In the genomic region with DNA sequence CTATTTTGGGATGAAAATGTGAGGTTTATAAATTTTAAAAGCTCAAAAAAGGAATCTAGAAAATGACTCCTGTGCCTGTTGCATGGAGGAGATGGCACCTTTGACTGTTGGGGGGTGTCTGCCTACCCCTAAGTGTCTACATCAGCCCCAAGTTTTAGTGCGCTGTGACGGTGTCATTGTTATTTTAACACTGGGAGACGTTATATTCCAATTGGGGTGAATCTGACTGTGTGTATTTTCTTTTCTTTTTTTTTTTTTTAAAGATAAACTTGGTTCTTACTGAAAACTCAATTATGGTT, we compare ENCODE assay signal across 9 cellular contexts. TPM values are rescaled to one million over a fixed set of nuclear protein-coding genes. Genes with fewer than 3 reads are reported as not detected.
DNase-seq lines count a peak whose midpoint lies in the region; ATAC-seq and TF ChIP-seq lines count a peak whose summit lies in the region.
"Had no signal": no experiment of that assay in that cellular context is flagged by ENCODE, and none has a peak within 500 bp of the region (broad histone marks: within the 10 kb centered on the region; RNA-seq: fewer than 3 reads in every experiment).

No MANE protein-coding gene starts in this region.

- intact Hi-C loops in left ventricle myocardium inferior (cut with micrococcal nuclease): no loop called here
- intact Hi-C loops in Right ventricle myocardium inferior (cut with DNase I): no loop called here
- intact Hi-C loops in left lung (cut with DNase I): no loop called here
- intact Hi-C loops in transverse colon (cut with DNase I; ENCODE audit: low total_unique reads): no loop called here

- 56 to 74% methylated on average over 3 of the region's 3 CpGs for WGBS in transverse colon (ENCODE audit: low coverage in 1 of 2), 2 donors

- H3K36me3 ChIP-seq in left ventricle myocardium inferior (no peaks in the 10 kb centered on the region), left lung (no peaks in the 10 kb centered on the region), transverse colon (no peaks in the 10 kb centered on the region)

- H3K27me3 Mint-ChIP-seq in activated naive CD4-positive, alpha-beta T cell treated with anti-CD3 and anti-CD28 coated beads, Interleukin-2, amount 50 U/mL, for 24 hours: no peaks in the 10 kb centered on the region

- peaks cover 62% of the 10 kb centered on the region for H3K4me1 Mint-ChIP-seq in activated naive CD4-positive, alpha-beta T cell treated with anti-CD3 and anti-CD28 coated beads, Interleukin-2, amount 50 U/mL, for 24 hours

- H3K27me3 ChIP-seq in left ventricle myocardium inferior (ENCODE audit: low read depth) (no peaks in the 10 kb centered on the region), left lung (no peaks in the 10 kb centered on the region), transverse colon (no peaks in the 10 kb centered on the region)

- H3K9me3 ChIP-seq in left ventricle myocardium inferior (replicated peaks) (no peaks in the 10 kb centered on the region), left lung (no peaks in the 10 kb centered on the region), transverse colon (no peaks in the 10 kb centered on the region)

- no peak for TF ChIP-seq EP300 in transverse colon (IDR thresholded peaks at IDR 0.05; ENCODE audit: low read depth)

- no peak for TF ChIP-seq POLR2A in transverse colon (IDR thresholded peaks at IDR 0.05)

- peak overlapping the region; percentile 94 for H3K4me3 Mint-ChIP-seq in activated naive CD4-positive, alpha-beta T cell treated with anti-CD3 and anti-CD28 coated beads, Interleukin-2, amount 50 U/mL, for 24 hours

- no peak for TF ChIP-seq CTCF in left ventricle myocardium inferior (IDR thresholded peaks at IDR 0.05; ENCODE audit: borderline replicate concordance)
- TF ChIP-seq CTCF in left lung (IDR thresholded peaks at IDR 0.05): no peak
- no peak for TF ChIP-seq CTCF in transverse colon (IDR thresholded peaks at IDR 0.05)

- in situ Hi-C loops in transverse colon (cut with MboI; ENCODE audit: low pct_ligation_motif_present in 1 of 4, low pct_unique_long_range_greater_than_20kb in 1 of 4, low sequenced_read_pairs in 3 of 4): no loop called here

- no peaks in the 10 kb centered on the region for H3K9me3 Mint-ChIP-seq in activated naive CD4-positive, alpha-beta T cell treated with anti-CD3 and anti-CD28 coated beads, Interleukin-2, amount 50 U/mL, for 24 hours

- ATAC-seq in Right ventricle myocardium inferior (no peak), left lung (no peak), GM21576 (IDR thresholded peaks at IDR 0.05; ENCODE audit: unreplicated experiment) (no peak)

- H3K4me1 ChIP-seq in left ventricle myocardium inferior: peaks cover 38% of the 10 kb centered on the region
- peaks cover 0 to 67% of the 10 kb centered on the region in 2 donors for H3K4me1 ChIP-seq in left lung
- H3K4me1 ChIP-seq in transverse colon: peaks cover 0 to 9% (median 0%) of the 10 kb centered on the region in 4 donors

- peak overlapping the region; percentile 98 for H3K27ac Mint-ChIP-seq in activated naive CD4-positive, alpha-beta T cell treated with anti-CD3 and anti-CD28 coated beads, Interleukin-2, amount 50 U/mL, for 24 hours

- peaks cover 21% of the 10 kb centered on the region for H3K36me3 Mint-ChIP-seq in activated naive CD4-positive, alpha-beta T cell treated with anti-CD3 and anti-CD28 coated beads, Interleukin-2, amount 50 U/mL, for 24 hours

- H3K27ac ChIP-seq in left ventricle myocardium inferior (replicated peaks) (peak overlapping the region; percentile 90), left lung (peak overlapping the region; percentile 93 to 95), transverse colon (peak overlapping the region; percentile 73 to 86 (median 78))

- no peak for DNase-seq in left ventricle myocardium inferior
- DNase-seq in Right ventricle myocardium inferior (ENCODE audit: missing footprints): no peak
- no peak for DNase-seq in left lung
- no peak for DNase-seq in transverse colon
- DNase-seq in NCI-H1092 (lab: John Stamatoyannopoulos, UW): no peak
- DNase-seq in activated CD4-positive, CD25-positive, alpha-beta regulatory T cell (lab: John Stamatoyannopoulos, UW): no peak
- DNase-seq: DMS 273 treated with DMSO at 0.1 percent for 48 hours had no signal

- H3K4me3 ChIP-seq in left ventricle myocardium inferior (peak overlapping the region; percentile 67), left lung (peak overlapping the region; percentile 28 to 55), transverse colon (peak overlapping the region; percentile 6 to 52 (median 19))

RNA-seq across cellular contexts. Expression of gene SRGN, which starts 0.5 kb away (rescaled TPM):
- total RNA-seq in left ventricle myocardium inferior: 37.2 TPM
- 50.2 TPM for total RNA-seq in Right ventricle myocardium inferior
- 100 to 1,000 TPM; 131 to 533 TPM for total RNA-seq in left lung
- 10 to 100 TPM in 3 of 4 donors, 1 to 10 TPM in 1; 9.0 to 83.8 (median 20.3) TPM for total RNA-seq in transverse colon

RNA-seq across cellular contexts. Expression of gene VPS26A, which starts 35.6 kb away (rescaled TPM):
- 33.1 TPM for total RNA-seq in left ventricle myocardium inferior
- 32.5 TPM for total RNA-seq in Right ventricle myocardium inferior
- 10 to 100 TPM; 50.6 to 60.7 TPM for total RNA-seq in left lung
- 10 to 100 TPM in 3 of 4 donors, 1 to 10 TPM in 1; 5.4 to 38.7 (median 23.2) TPM for total RNA-seq in transverse colon
